37 cellular contexts compared by ENCODE assay signal in genomic region chr1:164087893-164088292, GRCh38.
"Had no signal": no experiment of that assay in that cellular context is flagged by ENCODE, and none has a peak within 500 bp of the region (broad histone marks: within the 10 kb centered on the region; RNA-seq: fewer than 3 reads in every experiment).

No MANE protein-coding gene starts in this region.

- H3K79me2 ChIP-seq: parathyroid adenoma had no signal

- H3K36me3 ChIP-seq: adrenal gland, cardiac muscle cell, heart left ventricle, sigmoid colon, stomach, suprapubic skin, tibial artery, upper lobe of right lung had no signal

- H3K4me3 Mint-ChIP-seq: activated CD4-positive, alpha-beta T cell treated with anti-CD3 and anti-CD28 coated beads for 36 hours; activated naive CD8-positive, alpha-beta T cell; effector memory CD8-positive, alpha-beta T cell; immature natural killer cell; memory B cell; naive thymus-derived CD4-positive, alpha-beta T cell; neural crest cell; stimulated activated naive B cell treated with anti-CD40 and anti-IgM and Interleukin-4, amounts not matched to agents 10 μg/mL and 1 μg/mL and 100 μg/mL, for 72 hours; T-helper 2 cell treated with Interferon-gamma antibody and Interleukin-4, amounts not matched to agents 5 μg/mL and 100 μg/mL, for 36 hours had no signal

- H3K4me1 Mint-ChIP-seq: activated CD4-positive, alpha-beta T cell treated with anti-CD3 and anti-CD28 coated beads for 36 hours; immature natural killer cell; memory B cell; naive thymus-derived CD4-positive, alpha-beta T cell; neural crest cell; stimulated activated naive B cell treated with anti-CD40 and anti-IgM and Interleukin-4, amounts not matched to agents 10 μg/mL and 1 μg/mL and 100 μg/mL, for 72 hours had no signal

- H2AFZ ChIP-seq: parathyroid adenoma had no signal

- FAIRE-seq: endothelial cell of umbilical vein, kidney, small intestine had no signal

- H3K27ac Mint-ChIP-seq: activated CD4-positive, alpha-beta T cell treated with anti-CD3 and anti-CD28 coated beads for 36 hours; activated naive CD8-positive, alpha-beta T cell; effector memory CD8-positive, alpha-beta T cell; immature natural killer cell; memory B cell; naive thymus-derived CD4-positive, alpha-beta T cell; stimulated activated naive B cell treated with anti-CD40 and anti-IgM and Interleukin-4, amounts not matched to agents 10 μg/mL and 1 μg/mL and 100 μg/mL, for 72 hours; T-helper 2 cell treated with Interferon-gamma antibody and Interleukin-4, amounts not matched to agents 5 μg/mL and 100 μg/mL, for 36 hours had no signal

- H3K4me1 ChIP-seq: adrenal gland, body of pancreas, foreskin keratinocyte, heart left ventricle, parathyroid adenoma, psoas muscle, sigmoid colon, stomach, suprapubic skin, tibial artery, upper lobe of right lung had no signal

- H3K9me3 ChIP-seq: adrenal gland, psoas muscle, sigmoid colon, upper lobe of right lung had no signal

- H3K36me3 Mint-ChIP-seq: activated naive CD8-positive, alpha-beta T cell; immature natural killer cell; memory B cell; naive thymus-derived CD4-positive, alpha-beta T cell; stimulated activated naive B cell treated with anti-CD40 and anti-IgM and Interleukin-4, amounts not matched to agents 10 μg/mL and 1 μg/mL and 100 μg/mL, for 72 hours had no signal

- DNase-seq: activated CD4-positive, alpha-beta T cell treated with anti-CD3 and anti-CD28 coated beads for 36 hours; activated CD4-positive, alpha-beta T cell treated with anti-CD3 and anti-CD28 coated beads, Interleukin-2, amount 50 U/mL, for 4 hours; activated CD4-positive, CD25-positive, alpha-beta regulatory T cell; activated CD8-positive, alpha-beta memory T cell treated with anti-CD3 and anti-CD28 coated beads for 24 hours; activated effector memory CD4-positive, alpha-beta T cell treated with Interleukin-2 at 50 U/mL for 16 hours; activated naive CD4-positive, alpha-beta T cell treated with Interleukin-2 at 50 U/mL for 16 hours; adrenal gland; aorta; body of pancreas; cerebellar nuclear complex; effector memory CD8-positive, alpha-beta T cell; foreskin keratinocyte; heart left ventricle; hypothalamus; immature natural killer cell; kidney; left colon; midbrain; naive thymus-derived CD4-positive, alpha-beta T cell; occipital lobe; psoas muscle; sigmoid colon; small intestine; stimulated activated CD4-positive, alpha-beta T cell treated with anti-CD3 and anti-CD28 coated beads, Interleukin-1b, Interleukin-23, amount 100 ng/mL, for 48 hours; stimulated activated naive B cell treated with anti-CD40 and anti-IgM and Interleukin-4, amounts not matched to agents 10 μg/mL and 1 μg/mL and 100 μg/mL, for 72 hours; stomach; tibial artery; upper lobe of right lung had no signal

- H3K27ac ChIP-seq: adrenal gland, body of pancreas, cardiac muscle cell, coronary artery, foreskin keratinocyte, heart left ventricle, parathyroid adenoma, psoas muscle, sigmoid colon, stomach, suprapubic skin, tibial artery, upper lobe of right lung had no signal

- ATAC-seq: activated CD4-positive, alpha-beta T cell treated with anti-CD3 and anti-CD28 coated beads for 36 hours; body of pancreas; effector memory CD8-positive, alpha-beta T cell; foreskin keratinocyte; heart left ventricle; left colon; naive thymus-derived CD4-positive, alpha-beta T cell; psoas muscle; stimulated activated naive B cell treated with anti-CD40 and anti-IgM and Interleukin-4, amounts not matched to agents 10 μg/mL and 1 μg/mL and 100 μg/mL, for 72 hours; upper lobe of right lung had no signal

- H3K4me3 ChIP-seq: adrenal gland, body of pancreas, cardiac muscle cell, coronary artery, heart left ventricle, psoas muscle, sigmoid colon, stomach, suprapubic skin, tibial artery, upper lobe of right lung had no signal

- H3K27me3 ChIP-seq: adrenal gland, body of pancreas, cardiac muscle cell, foreskin keratinocyte, heart left ventricle, sigmoid colon, stomach, suprapubic skin, tibial artery, upper lobe of right lung had no signal

- H3K9ac ChIP-seq: parathyroid adenoma had no signal

- H3K27me3 Mint-ChIP-seq: activated CD4-positive, alpha-beta T cell treated with anti-CD3 and anti-CD28 coated beads for 36 hours; activated naive CD8-positive, alpha-beta T cell; effector memory CD8-positive, alpha-beta T cell; memory B cell; naive thymus-derived CD4-positive, alpha-beta T cell; stimulated activated naive B cell treated with anti-CD40 and anti-IgM and Interleukin-4, amounts not matched to agents 10 μg/mL and 1 μg/mL and 100 μg/mL, for 72 hours had no signal
